In the genomic region with DNA sequence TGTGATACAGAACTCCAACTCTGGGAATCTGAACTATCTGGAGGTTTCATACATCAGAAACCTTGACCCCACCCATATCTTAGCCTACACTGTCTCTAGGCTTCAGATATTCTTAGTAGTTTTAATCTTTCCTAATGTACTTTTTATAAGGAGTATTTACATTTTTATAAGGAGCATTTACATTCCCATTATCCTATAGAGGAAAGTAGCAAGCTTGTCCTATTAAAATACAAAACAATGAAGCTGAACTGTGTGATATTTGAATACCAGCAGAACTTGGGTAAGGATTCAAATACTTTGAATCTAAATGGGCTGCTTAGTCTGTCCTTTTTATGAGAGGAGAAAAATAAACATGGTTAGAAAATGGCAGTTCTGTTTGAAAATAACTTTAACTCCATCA, we compare ENCODE assay signal across 22 cellular contexts.
"Had no signal": no experiment of that assay in that cellular context is flagged by ENCODE, and none has a peak within 500 bp of the region (broad histone marks: within the 10 kb centered on the region; RNA-seq: fewer than 3 reads in every experiment).

No MANE protein-coding gene starts in this region.

- DNase-seq: colonic mucosa; cortex of kidney; effector memory CD4-positive, alpha-beta T cell; foreskin fibroblast; foreskin melanocyte; gastrocnemius medialis; glutamatergic neuron; head of caudate nucleus; heart right ventricle; hippocampal formation; left cardiac atrium; left lung; left ventricle myocardium superior; lower lobe of right lung; mesendoderm; midbrain; naive thymus-derived CD4-positive, alpha-beta T cell had no signal

- H3K4me3 ChIP-seq: colonic mucosa, esophagus muscularis mucosa, gastrocnemius medialis, heart right ventricle, left lung, lower lobe of right lung had no signal

- H3K27ac Mint-ChIP-seq: dendritic cell treated with granulocyte-macrophage colony-stimulating factor and Interleukin-4, amounts not matched to agents 40 ng/mL and 50 ng/mL, for 4 days had no signal

- H3K9me3 Mint-ChIP-seq: dendritic cell treated with granulocyte-macrophage colony-stimulating factor and Interleukin-4, amounts not matched to agents 40 ng/mL and 50 ng/mL, for 4 days had no signal

- H3K36me3 ChIP-seq: colonic mucosa, esophagus muscularis mucosa, gastrocnemius medialis, heart right ventricle, left lung, lower lobe of right lung had no signal

- H3K27me3 ChIP-seq: colonic mucosa, esophagus muscularis mucosa, gastrocnemius medialis, heart right ventricle, left lung had no signal

- H3K9me3 ChIP-seq: colonic mucosa, esophagus muscularis mucosa, gastrocnemius medialis, heart right ventricle, left lung, lower lobe of right lung had no signal

- FAIRE-seq: endothelial cell of umbilical vein, islet of Langerhans, keratinocyte had no signal

- H3K4me3 Mint-ChIP-seq: dendritic cell treated with granulocyte-macrophage colony-stimulating factor and Interleukin-4, amounts not matched to agents 40 ng/mL and 50 ng/mL, for 4 days; naive thymus-derived CD4-positive, alpha-beta T cell had no signal

- H3K27ac ChIP-seq: colonic mucosa, esophagus muscularis mucosa, gastrocnemius medialis, heart right ventricle, left lung, lower lobe of right lung had no signal

- H3K27me3 Mint-ChIP-seq: dendritic cell treated with granulocyte-macrophage colony-stimulating factor and Interleukin-4, amounts not matched to agents 40 ng/mL and 50 ng/mL, for 4 days; naive thymus-derived CD4-positive, alpha-beta T cell had no signal

- H3K4me1 ChIP-seq: colonic mucosa, esophagus muscularis mucosa, gastrocnemius medialis, heart right ventricle, left lung, lower lobe of right lung had no signal
